ENCODE assay signal across 11 cellular contexts in the genomic region with DNA sequence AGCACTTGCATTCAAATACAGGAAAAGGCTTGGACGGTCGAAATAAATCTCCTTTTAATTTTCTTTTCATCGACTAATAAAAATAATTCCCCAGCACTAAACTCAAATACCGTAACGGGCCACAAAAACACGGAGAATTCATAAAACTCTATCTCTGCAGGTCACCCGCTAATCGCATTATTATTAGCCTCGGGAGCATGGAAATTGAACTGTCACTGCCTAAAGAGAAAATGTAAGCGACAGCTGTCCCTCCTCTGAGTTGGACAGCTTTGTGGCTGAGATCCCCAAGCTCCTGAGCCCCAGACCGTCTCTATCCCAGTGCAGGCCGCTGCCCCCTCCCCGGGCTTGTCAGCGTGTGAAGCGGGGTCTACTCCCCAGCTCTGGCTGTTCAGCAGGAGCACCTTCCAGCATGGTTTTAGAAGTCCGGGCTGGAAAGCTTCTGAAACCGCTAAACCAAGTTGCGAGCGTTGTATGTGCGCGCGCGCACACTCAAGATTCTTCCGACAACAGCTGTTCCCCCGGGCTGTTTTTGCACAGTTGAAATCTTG. TPM values are rescaled to one million over a fixed set of nuclear protein-coding genes. Genes with fewer than 3 reads are reported as not detected.
A peak's percentile ranks its signal among the peaks of the same experiment; 100 is the strongest.
DNase-seq lines count a peak whose midpoint lies in the region; ATAC-seq, FAIRE-seq and TF ChIP-seq lines count a peak whose summit lies in the region.
"Had no signal": no experiment of that assay in that cellular context is flagged by ENCODE, and none has a peak within 500 bp of the region (broad histone marks: within the 10 kb centered on the region; RNA-seq: fewer than 3 reads in every experiment).

No MANE protein-coding gene starts in this region.

- no peak for ATAC-seq in naive B cell (ENCODE audit: low read depth in 2 of 2)
- no peak for ATAC-seq in GM18519 (IDR thresholded peaks at IDR 0.05; ENCODE audit: low FRiP score, unreplicated experiment)
- ATAC-seq in HG03135 (IDR thresholded peaks at IDR 0.05; ENCODE audit: unreplicated experiment) = no peak

- H3K36me3 Mint-ChIP-seq in naive B cell = peaks cover 13 to 36% of the 10 kb centered on the region in 2 donors

- H3K27ac Mint-ChIP-seq in naive B cell = peak overlapping the region in 4 of 6 donors; percentile 69 to 92 (median 90)

- H3K9me3 Mint-ChIP-seq in naive B cell = peaks cover 0 to 58% (median 35%) of the 10 kb centered on the region in 7 donors

- peak; percentile 35 for FAIRE-seq in GM19239 (lab: Jason Lieb, UNC)

- DNase-seq in AG10803 (ENCODE audit: low read depth) (peak; percentile 66), GM19239 (ENCODE audit: insufficient read length, low spot score) (no peak), choroid plexus epithelial cell (ENCODE audit: low read depth) (peak; percentile 65), naive B cell (no peak), KG1 (lab: John Stamatoyannopoulos, UW) (no peak), DMS53 treated with DMSO at 0.1 percent for 48 hours (lab: John Stamatoyannopoulos, UW; ENCODE audit: unreplicated experiment) (no peak)
- DNase-seq: activated CD8-positive, alpha-beta memory T cell treated with anti-CD3 and anti-CD28 coated beads, Interleukin-2, amount 50 U/mL, for 48 hours; COR-L47; Kasumi-1 had no signal

- H3K4me1 Mint-ChIP-seq in naive B cell = peaks cover 19 to 50% (median 47%) of the 10 kb centered on the region in 3 donors

- H3K4me3 ChIP-seq in AG10803 (ENCODE audit: low read length) (peak overlapping the region; percentile 70), choroid plexus epithelial cell (ENCODE audit: low read depth, low read length) (peak overlapping the region; percentile 89)

- TF ChIP-seq CTCF in AG10803 (conservative IDR thresholded peaks at IDR 0.05; ENCODE audit: low read length) = no peak
- TF ChIP-seq CTCF in choroid plexus epithelial cell (conservative IDR thresholded peaks at IDR 0.05; ENCODE audit: low read depth, low read length) = no peak

- H3K27me3 Mint-ChIP-seq in naive B cell = peaks cover 88 to 98% (median 93%) of the 10 kb centered on the region in 3 donors

- H3K4me3 Mint-ChIP-seq in naive B cell = peak overlapping the region in 7 of 8 donors; percentile 51 to 83 (median 66)

RNA-seq across cellular contexts. Expression of gene TBX15, which starts 1.8 kb away (rescaled TPM):
- polyA plus RNA-seq in naive B cell (ENCODE audit: low read depth in 6 of 6) = not detected

Comparison
In these comparisons a context has a peak if more than half of its experiments do, and no peak if none do; other contexts are left out.
1. DNase-seq: peak in AG10803 (single experiment) and choroid plexus epithelial cell (single experiment); none in GM19239 (single experiment), naive B cell (single experiment), KG1 (single experiment) and DMS53 treated with DMSO at 0.1 percent for 48 hours (single experiment).